In genomic region chr3:45922039-45922326, GRCh38 we compare ENCODE assay signal across 23 cellular contexts. TPM values are rescaled to one million over a fixed set of nuclear protein-coding genes. Genes with fewer than 3 reads are reported as not detected.
A peak's percentile ranks its signal among the peaks of the same experiment; 100 is the strongest.
DNase-seq lines count a peak whose midpoint lies in the region; ATAC-seq and TF ChIP-seq lines count a peak whose summit lies in the region.
"Had no signal": no experiment of that assay in that cellular context is flagged by ENCODE, and none has a peak within 500 bp of the region (broad histone marks: within the 10 kb centered on the region; RNA-seq: fewer than 3 reads in every experiment).

No MANE protein-coding gene starts in this region.

- H3K27ac Mint-ChIP-seq in activated naive CD8-positive, alpha-beta T cell treated with anti-CD3 and anti-CD28 coated beads, Interleukin-2, amount 10 ng/mL, durations not matched to agents 7 days and 5 days, result peak overlapping the region; percentile 70
- no peak overlapping the region for H3K27ac Mint-ChIP-seq in activated naive CD8-positive, alpha-beta T cell treated with anti-CD3 and anti-CD28 coated beads for 36 hours
- peak overlapping the region; percentile 23 for H3K27ac Mint-ChIP-seq in endodermal cell
- H3K27ac Mint-ChIP-seq: GM23338 had no signal

- H3K9me3 ChIP-seq in KOPT-K1 (ENCODE audit: insufficient read depth, low read length, poor library complexity, severe bottlenecking) (no peaks in the 10 kb centered on the region), endodermal cell (ENCODE audit: control insufficient read depth, low read length) (no peaks in the 10 kb centered on the region)
- H3K9me3 ChIP-seq: MG63 had no signal

- POLR2A ChIA-PET in activated naive CD8-positive, alpha-beta T cell treated with anti-CD3 and anti-CD28 coated beads, Interleukin-2, amount 10 ng/mL, durations not matched to agents 7 days and 5 days (lab: Charles Lee), result interaction anchor here (1.6 kb wide), 1 partner anchor 14 kb away, joined by 4 read pairs; no protein-coding TSS in a partner anchor

- no peaks in the 10 kb centered on the region for H3K27me3 ChIP-seq in endodermal cell (ENCODE audit: control insufficient read depth, insufficient read depth, low read length, poor library complexity, severe bottlenecking)
- H3K27me3 ChIP-seq: MG63 had no signal

- ATAC-seq in activated naive CD8-positive, alpha-beta T cell treated with anti-CD3 and anti-CD28 coated beads, Interleukin-2, amount 10 ng/mL, durations not matched to agents 7 days and 5 days (ENCODE audit: low read depth), result no peak
- ATAC-seq in sciatic nerve (peak; percentile 12), GM21786 (IDR thresholded peaks at IDR 0.05; ENCODE audit: unreplicated experiment) (no peak)
- no peak for ATAC-seq in stimulated activated naive CD8-positive, alpha-beta T cell treated with anti-CD3 and anti-CD28 coated beads, Interleukin-15, Interleukin-2, amounts not matched to agents 100 U/mL and 50 U/mL, for 24 hours
- ATAC-seq: GM23338, K562 had no signal

- TF ChIP-seq CTCF in endodermal cell (conservative IDR thresholded peaks at IDR 0.05), result no peak

- H3K4me1 Mint-ChIP-seq in activated naive CD8-positive, alpha-beta T cell treated with anti-CD3 and anti-CD28 coated beads, Interleukin-2, amount 10 ng/mL, durations not matched to agents 7 days and 5 days, result peaks cover 9% of the 10 kb centered on the region
- peaks cover 18% of the 10 kb centered on the region for H3K4me1 Mint-ChIP-seq in activated naive CD8-positive, alpha-beta T cell treated with anti-CD3 and anti-CD28 coated beads for 36 hours
- H3K4me1 Mint-ChIP-seq in endodermal cell, result no peaks in the 10 kb centered on the region
- H3K4me1 Mint-ChIP-seq: GM23338 had no signal

- H3K27ac ChIP-seq in KOPT-K1 (ENCODE audit: low read depth, low read length, poor library complexity, severe bottlenecking), result peak overlapping the region; percentile 99
- no peak overlapping the region for H3K27ac ChIP-seq in endodermal cell (ENCODE audit: low read depth, low read length)
- H3K27ac ChIP-seq: SK-N-MC had no signal

- peaks cover 39% of the 10 kb centered on the region for H3K36me3 Mint-ChIP-seq in activated naive CD8-positive, alpha-beta T cell treated with anti-CD3 and anti-CD28 coated beads, Interleukin-2, amount 10 ng/mL, durations not matched to agents 7 days and 5 days
- H3K36me3 Mint-ChIP-seq in activated naive CD8-positive, alpha-beta T cell treated with anti-CD3 and anti-CD28 coated beads for 36 hours, result peaks cover 24% of the 10 kb centered on the region
- H3K36me3 Mint-ChIP-seq in endodermal cell (ENCODE audit: low read depth), result peaks cover 39% of the 10 kb centered on the region

- H3K4me3 ChIP-seq in endodermal cell (ENCODE audit: low read length), result no peak overlapping the region
- H3K4me3 ChIP-seq: GM23338, K562, MG63, SK-N-MC had no signal

- intact Hi-C loops in sciatic nerve (cut with DNase I), result no loop called here

- H3K36me3 ChIP-seq in KOPT-K1 (ENCODE audit: insufficient read depth, low read length) (peaks cover 81% of the 10 kb centered on the region), endodermal cell (ENCODE audit: control insufficient read depth, insufficient read depth, low read length) (peaks cover 21% of the 10 kb centered on the region)
- H3K36me3 ChIP-seq: MG63 had no signal

- no peak for DNase-seq in activated naive CD8-positive, alpha-beta T cell treated with anti-CD3 and anti-CD28 coated beads, Interleukin-2, amount 10 ng/mL, durations not matched to agents 7 days and 5 days
- no peak for DNase-seq in activated naive CD8-positive, alpha-beta T cell treated with anti-CD3 and anti-CD28 coated beads for 36 hours
- DNase-seq in endodermal cell, result no peak
- DNase-seq in sciatic nerve (ENCODE audit: low spot score), result no peak
- no peak for DNase-seq in NCI-H1092 (lab: John Stamatoyannopoulos, UW)
- no peak for DNase-seq in stimulated activated naive CD8-positive, alpha-beta T cell treated with anti-CD3 and anti-CD28 coated beads, Interleukin-15, Interleukin-2, amounts not matched to agents 100 U/mL and 50 U/mL, for 24 hours
- DNase-seq: DMS 273 treated with DMSO at 0.1 percent for 48 hours, DMS79, H9, MG63, NCI-H2029, NCI-H446, NCI-H524 treated with DMSO at 0.1 percent for 48 hours, NCI-H774, SIG-M5 had no signal

- H3K9me3 Mint-ChIP-seq in activated naive CD8-positive, alpha-beta T cell treated with anti-CD3 and anti-CD28 coated beads, Interleukin-2, amount 10 ng/mL, durations not matched to agents 7 days and 5 days, result no peaks in the 10 kb centered on the region
- H3K9me3 Mint-ChIP-seq in activated naive CD8-positive, alpha-beta T cell treated with anti-CD3 and anti-CD28 coated beads for 36 hours, result no peaks in the 10 kb centered on the region
- H3K9me3 Mint-ChIP-seq in endodermal cell, result no peaks in the 10 kb centered on the region
- H3K9me3 Mint-ChIP-seq: GM23338, H9 had no signal

- H3K9ac ChIP-seq in endodermal cell (ENCODE audit: extremely low read depth, low read length, poor library complexity, severe bottlenecking), result no peak overlapping the region

- H3K4me1 ChIP-seq in endodermal cell (ENCODE audit: control insufficient read depth, insufficient read depth, low read length), result no peaks in the 10 kb centered on the region

- WGBS in endodermal cell (ENCODE audit: insufficient coverage in 1 of 2, insufficient read length in 1 of 2), 2 experiments, result 82 to 91% methylated on average over 3 of the region's 3 CpGs

- H3K27me3 Mint-ChIP-seq in activated naive CD8-positive, alpha-beta T cell treated with anti-CD3 and anti-CD28 coated beads, Interleukin-2, amount 10 ng/mL, durations not matched to agents 7 days and 5 days, result no peaks in the 10 kb centered on the region
- H3K27me3 Mint-ChIP-seq in activated naive CD8-positive, alpha-beta T cell treated with anti-CD3 and anti-CD28 coated beads for 36 hours, result peaks cover under 1% of the 10 kb centered on the region
- no peaks in the 10 kb centered on the region for H3K27me3 Mint-ChIP-seq in endodermal cell (ENCODE audit: insufficient read depth)

- no peak overlapping the region for H3K4me3 Mint-ChIP-seq in activated naive CD8-positive, alpha-beta T cell treated with anti-CD3 and anti-CD28 coated beads, Interleukin-2, amount 10 ng/mL, durations not matched to agents 7 days and 5 days
- no peak overlapping the region for H3K4me3 Mint-ChIP-seq in activated naive CD8-positive, alpha-beta T cell treated with anti-CD3 and anti-CD28 coated beads for 36 hours
- no peak overlapping the region for H3K4me3 Mint-ChIP-seq in endodermal cell
- H3K4me3 Mint-ChIP-seq: GM23338, H9 had no signal

RNA-seq across cellular contexts. Expression of gene CXCR6, which starts 21.3 kb away (rescaled TPM):
- total RNA-seq in activated naive CD8-positive, alpha-beta T cell treated with anti-CD3 and anti-CD28 coated beads, Interleukin-2, amount 10 ng/mL, durations not matched to agents 7 days and 5 days, result 10 to 100 TPM; 12.4 to 13.5 TPM
- under 1 TPM; 0.49 to 0.58 TPM for total RNA-seq in activated naive CD8-positive, alpha-beta T cell treated with anti-CD3 and anti-CD28 coated beads for 36 hours
- total RNA-seq in endodermal cell, result not detected
- not detected for polyA plus RNA-seq in endodermal cell (2013, experiment 1 of 2)
- not detected for polyA plus RNA-seq in endodermal cell (2013, experiment 2 of 2)
- total RNA-seq in sciatic nerve, result 0.49 TPM
- total RNA-seq: A172, GM23338, H9, K562, LHCN-M2 had no signal
- polyA plus RNA-seq: BJ had no signal

RNA-seq across cellular contexts. Expression of gene CCR9, which starts 35.6 kb away (rescaled TPM):
- total RNA-seq in activated naive CD8-positive, alpha-beta T cell treated with anti-CD3 and anti-CD28 coated beads, Interleukin-2, amount 10 ng/mL, durations not matched to agents 7 days and 5 days, result 10 to 100 TPM; 19.4 to 21.6 TPM
- not detected for total RNA-seq in activated naive CD8-positive, alpha-beta T cell treated with anti-CD3 and anti-CD28 coated beads for 36 hours
- total RNA-seq in endodermal cell, result not detected
- polyA plus RNA-seq in endodermal cell (2013, experiment 1 of 2), result not detected
- not detected for polyA plus RNA-seq in endodermal cell (2013, experiment 2 of 2)
- total RNA-seq in sciatic nerve, result 0.31 TPM
- total RNA-seq: A172, GM23338, H9, K562, LHCN-M2 had no signal
- polyA plus RNA-seq: BJ, GM23338, K562 had no signal

Comparison
In these comparisons a context has a peak if more than half of its experiments do, and no peak if none do; other contexts are left out.
1. RNA of gene CCR9, which starts 35.6 kb away (total RNA-seq): 19.4 to 21.6 TPM in activated naive CD8-positive, alpha-beta T cell treated with anti-CD3 and anti-CD28 coated beads, Interleukin-2, amount 10 ng/mL, durations not matched to agents 7 days and 5 days; 0.31 TPM in sciatic nerve (single experiment), not detected in activated naive CD8-positive, alpha-beta T cell treated with anti-CD3 and anti-CD28 coated beads for 36 hours and not detected in endodermal cell; every median in the first group is over 10 times any median in the second.